ENCODE assay signal across 16 cellular contexts in the genomic region with DNA sequence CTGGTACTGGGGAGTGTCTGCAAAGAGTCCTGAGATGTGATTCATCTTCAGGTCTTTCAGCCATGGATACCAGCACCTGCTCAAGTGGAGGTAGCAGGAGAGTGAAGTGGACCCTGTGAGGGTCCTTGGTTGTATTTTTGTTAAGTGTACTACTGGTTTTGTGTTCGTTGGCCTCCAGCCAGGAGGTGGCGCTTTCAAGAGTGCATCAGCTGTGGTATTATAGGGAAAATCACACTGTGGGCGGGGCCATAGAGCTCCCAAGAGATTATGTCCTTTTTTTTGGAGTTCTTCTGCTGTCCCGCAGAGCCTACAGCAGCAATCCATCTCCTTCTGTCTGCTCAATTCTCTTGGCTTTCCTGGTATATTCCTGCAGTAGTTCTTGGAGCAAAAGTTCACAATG.
"Had no signal": no experiment of that assay in that cellular context is flagged by ENCODE, and none has a peak within 500 bp of the region (broad histone marks: within the 10 kb centered on the region; RNA-seq: fewer than 3 reads in every experiment).

No MANE protein-coding gene starts in this region.

- H3K36me3 ChIP-seq: pancreas, upper lobe of right lung had no signal

- H3K4me1 ChIP-seq: pancreas, upper lobe of right lung had no signal

- H3K4me1 Mint-ChIP-seq: naive thymus-derived CD8-positive, alpha-beta T cell; stimulated activated naive B cell treated with anti-CD40 and anti-IgM and Interleukin-4, amounts not matched to agents 10 μg/mL and 1 μg/mL and 100 μg/mL, for 72 hours had no signal

- DNase-seq: activated gamma-delta T cell treated with Interleukin-2 at 50 U/mL for 16 hours; cerebellar nuclear complex; effector CD4-positive, alpha-beta T cell; mesenchymal stem cell; naive thymus-derived CD8-positive, alpha-beta T cell; pancreas; stimulated activated CD4-positive, alpha-beta T cell treated with anti-CD3 and anti-CD28 coated beads, Interleukin-4, amount 100 ng/mL, for 24 hours; stimulated activated naive B cell treated with anti-CD40 and anti-IgM and Interleukin-4, amounts not matched to agents 10 μg/mL and 1 μg/mL and 100 μg/mL, for 72 hours; upper lobe of right lung had no signal

- H3K4me3 Mint-ChIP-seq: activated naive CD8-positive, alpha-beta T cell; naive thymus-derived CD8-positive, alpha-beta T cell; stimulated activated naive B cell treated with anti-CD40 and anti-IgM and Interleukin-4, amounts not matched to agents 10 μg/mL and 1 μg/mL and 100 μg/mL, for 72 hours had no signal

- H3K27ac ChIP-seq: pancreas, thoracic aorta, upper lobe of right lung had no signal

- H3K4me2 ChIP-seq: smooth muscle cell had no signal

- ATAC-seq: activated CD4-positive, CD25-positive, alpha-beta regulatory T cell treated with anti-CD3 and anti-CD28 coated beads, Interleukin-2, amount 50 U/mL, for 24 hours; esophagus mucosa; naive thymus-derived CD8-positive, alpha-beta T cell; pancreas; sciatic nerve; stimulated activated naive B cell treated with anti-CD40 and anti-IgM and Interleukin-4, amounts not matched to agents 10 μg/mL and 1 μg/mL and 100 μg/mL, for 72 hours; upper lobe of right lung had no signal

- H3K27me3 ChIP-seq: pancreas, upper lobe of right lung had no signal

- FAIRE-seq: bronchial epithelial cell, pancreas had no signal

- H3K4me3 ChIP-seq: pancreas, smooth muscle cell, thoracic aorta, upper lobe of right lung had no signal

- H3K27me3 Mint-ChIP-seq: activated naive CD8-positive, alpha-beta T cell; naive thymus-derived CD8-positive, alpha-beta T cell; stimulated activated naive B cell treated with anti-CD40 and anti-IgM and Interleukin-4, amounts not matched to agents 10 μg/mL and 1 μg/mL and 100 μg/mL, for 72 hours had no signal

- H3K9me3 ChIP-seq: pancreas, thoracic aorta, upper lobe of right lung had no signal

- H3K27ac Mint-ChIP-seq: activated naive CD8-positive, alpha-beta T cell; stimulated activated naive B cell treated with anti-CD40 and anti-IgM and Interleukin-4, amounts not matched to agents 10 μg/mL and 1 μg/mL and 100 μg/mL, for 72 hours had no signal
